Comparison of ENCODE assay signal across 8 cellular contexts in the genomic region with DNA sequence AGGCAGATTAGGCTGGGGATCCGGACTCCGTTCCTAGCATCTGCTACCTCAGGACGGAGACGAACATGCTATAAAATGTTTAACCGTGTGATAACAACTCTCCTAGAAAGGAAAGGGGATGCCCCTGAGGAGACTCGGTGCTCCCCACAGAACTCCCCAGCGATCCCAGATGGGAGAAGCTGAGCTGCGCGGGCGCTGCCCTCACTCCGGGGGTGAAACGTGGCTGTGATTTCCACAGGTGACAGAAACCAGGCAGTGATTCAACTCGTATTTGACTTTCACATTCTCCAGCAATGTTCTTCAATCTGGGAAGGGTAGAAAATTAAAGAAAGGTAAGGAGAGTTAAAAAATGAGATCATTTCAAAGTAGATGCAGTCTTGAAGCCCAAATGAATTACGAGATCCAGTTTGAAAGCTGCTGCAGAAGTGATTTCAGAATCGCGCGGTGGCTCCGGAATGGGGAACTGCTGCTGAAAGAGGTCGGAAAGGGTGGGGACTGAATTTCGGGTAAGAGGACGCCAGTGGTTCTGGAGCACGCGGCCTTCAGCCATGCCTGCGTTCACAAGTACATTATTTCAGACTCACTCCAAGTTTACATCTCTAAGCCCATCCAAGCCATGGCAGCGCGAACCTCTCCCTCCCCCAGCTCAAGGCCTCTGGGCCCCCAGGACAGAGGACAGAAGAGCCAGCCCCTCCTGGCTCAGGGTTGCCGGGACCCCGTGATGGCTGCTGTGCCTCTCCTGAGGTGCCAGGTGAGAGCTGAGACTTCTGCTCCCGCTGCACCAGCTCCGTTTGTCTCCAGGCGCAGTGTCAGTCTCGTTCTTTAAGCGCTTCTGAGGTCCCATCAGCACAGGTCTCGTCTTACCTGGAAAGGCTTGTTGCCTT. TPM values are rescaled to one million over a fixed set of nuclear protein-coding genes. Genes with fewer than 3 reads are reported as not detected.
DNase-seq lines count a peak whose midpoint lies in the region; ATAC-seq and TF ChIP-seq lines count a peak whose summit lies in the region.

No MANE protein-coding gene starts in this region.

- intact Hi-C loops in left cardiac atrium (cut with DNase I) = no loop called here
- intact Hi-C loops in spleen (cut with DNase I; ENCODE audit: low total_unique reads) = no loop called here

- WGBS in spleen, 5 donors = 49 to 66% (median 58%) methylated on average over 34 of the region's 34 CpGs
- 97% methylated on average over 34 of the region's 34 CpGs for WGBS in smooth muscle cell (ENCODE audit: low lambda C conversion rate)

- DNase-seq in AG04449 (ENCODE audit: low read depth, low spot score) = no peak
- DNase-seq in left cardiac atrium = no peak
- no peak for DNase-seq in spleen
- no peak for DNase-seq in smooth muscle cell (lab: John Stamatoyannopoulos, UW; ENCODE audit: unreplicated experiment)

- H3K4me3 ChIP-seq in AG04449 (ENCODE audit: low read depth, low read length) (peak overlapping the region; percentile 75), WI38 (ENCODE audit: low read depth, low read length) (peak overlapping the region; percentile 59), spleen (peak overlapping the region; percentile 43 to 81 (median 62)), smooth muscle cell (no peak overlapping the region)

- H3F3A ChIP-seq in smooth muscle cell (ENCODE audit: low read depth) = no peaks in the 10 kb centered on the region

- TF ChIP-seq POLR2A in spleen (IDR thresholded peaks at IDR 0.05) = no peak

- no peak overlapping the region for H2AFZ ChIP-seq in smooth muscle cell (ENCODE audit: low read depth)

- no peaks in the 10 kb centered on the region for H3K79me2 ChIP-seq in smooth muscle cell (ENCODE audit: low read depth)

- no peak overlapping the region for H3K9ac ChIP-seq in smooth muscle cell (ENCODE audit: low read depth)

- H3K4me2 ChIP-seq in smooth muscle cell = no peak overlapping the region

- ATAC-seq in GM21737 (IDR thresholded peaks at IDR 0.05; ENCODE audit: unreplicated experiment) = peak; percentile 8
- peak; percentile 10 to 22 for ATAC-seq in left cardiac atrium
- no peak for ATAC-seq in HG03280 (IDR thresholded peaks at IDR 0.05; ENCODE audit: unreplicated experiment)
- ATAC-seq in GM18873 (IDR thresholded peaks at IDR 0.05; ENCODE audit: low FRiP score, unreplicated experiment) = no peak

- H3K9me3 ChIP-seq in spleen = no peaks in the 10 kb centered on the region
- H3K9me3 ChIP-seq in smooth muscle cell (replicated peaks; ENCODE audit: low read depth) = no peaks in the 10 kb centered on the region

- no peaks in the 10 kb centered on the region for H4K20me1 ChIP-seq in smooth muscle cell (ENCODE audit: low read depth)

- no peak for TF ChIP-seq CTCF in AG04449 (IDR thresholded peaks at IDR 0.05; ENCODE audit: insufficient read depth, low read length, missing control alignments)
- TF ChIP-seq CTCF in WI38 (IDR thresholded peaks at IDR 0.05; ENCODE audit: low read depth, low read length) = no peak
- TF ChIP-seq CTCF in spleen (IDR thresholded peaks at IDR 0.05 in 8 of 11, conservative IDR thresholded peaks at IDR 0.05 in 3 of 11) = no peak
- TF ChIP-seq CTCF in smooth muscle cell (IDR thresholded peaks at IDR 0.05; ENCODE audit: borderline replicate concordance, insufficient read depth, poor library complexity, severe bottlenecking) = no peak

- POLR2A ChIA-PET in AG04449 (lab: Yijun Ruan, JAX) = no interaction called here

- H3K27ac ChIP-seq in spleen = peak overlapping the region in 3 of 8 donors; percentile 21 to 64 (median 32)
- no peak overlapping the region for H3K27ac ChIP-seq in smooth muscle cell (ENCODE audit: low read depth)

- CTCF ChIA-PET in AG04449 (lab: Yijun Ruan, JAX) = interaction anchor here (0.8 to 5.9 kb wide), 4 partner anchors 9 to 767 kb away, joined by 3 to 68 read pairs (median 4); no protein-coding TSS in a partner anchor

- H3K27me3 ChIP-seq in spleen (replicated peaks in 1 of 7) = peaks cover 0 to 6% (median 0%) of the 10 kb centered on the region in 7 donors
- H3K27me3 ChIP-seq in smooth muscle cell (ENCODE audit: low read depth) = no peaks in the 10 kb centered on the region

- H3K4me1 ChIP-seq in spleen (peaks cover 0 to 23% (median 6%) of the 10 kb centered on the region in 6 donors), smooth muscle cell (ENCODE audit: low read depth) (no peaks in the 10 kb centered on the region)

- peaks cover 0 to 6% (median 0%) of the 10 kb centered on the region in 6 donors for H3K36me3 ChIP-seq in spleen
- no peaks in the 10 kb centered on the region for H3K36me3 ChIP-seq in smooth muscle cell (ENCODE audit: low read depth)

RNA-seq across cellular contexts. Expression of gene ADNP2, which starts 39.5 kb away (rescaled TPM):
- total RNA-seq in left cardiac atrium (10 to 100 TPM; 10.0 to 13.7 TPM), spleen (10 to 100 TPM; 14.3 to 20.6 (median 15.7) TPM), smooth muscle cell (24.2 and 28.3 TPM in 2 replicates)
- polyA plus RNA-seq in spleen (1 to 10 TPM; 3.5 to 4.5 (median 3.7) TPM), smooth muscle cell (9.1 and 11.0 TPM in 2 replicates)

Comparison
In these comparisons a context has a peak if more than half of its experiments do, and no peak if none do; other contexts are left out.
1. ATAC-seq: peak in GM21737 (single experiment) and left cardiac atrium (2 of 2); none in HG03280 (single experiment) and GM18873 (single experiment).